Comparison of ENCODE assay signal across 9 cellular contexts in genomic region chr1:114353233-114353632, GRCh38.
DNase-seq lines count a peak whose midpoint lies in the region; ATAC-seq, FAIRE-seq and TF ChIP-seq lines count a peak whose summit lies in the region.
"Had no signal": no experiment of that assay in that cellular context is flagged by ENCODE, and none has a peak within 500 bp of the region (broad histone marks: within the 10 kb centered on the region; RNA-seq: fewer than 3 reads in every experiment).

No MANE protein-coding gene starts in this region.

- no peak for TF ChIP-seq POLR2A in vagina (IDR thresholded peaks at IDR 0.05)

- H3K27me3 ChIP-seq in astrocyte (ENCODE audit: insufficient read depth, low read length) (peaks cover 9% of the 10 kb centered on the region), vagina (no peaks in the 10 kb centered on the region)

- H3K4me1 Mint-ChIP-seq in astrocyte (ENCODE audit: low read depth, unreplicated experiment) (peaks cover 6% of the 10 kb centered on the region), immature natural killer cell (peaks cover 0 to 3% of the 10 kb centered on the region in 2 donors)

- FAIRE-seq in astrocyte (lab: Jason Lieb, UNC) = no peak
- FAIRE-seq in kidney (lab: Jason Lieb, UNC) = no peak
- FAIRE-seq: colon had no signal

- no peak overlapping the region for H3K27ac Mint-ChIP-seq in astrocyte (ENCODE audit: unreplicated experiment)
- H3K27ac Mint-ChIP-seq in immature natural killer cell = no peak overlapping the region

- peak overlapping the region; percentile 16 for H2AFZ ChIP-seq in astrocyte (ENCODE audit: low read depth, low read length)

- H3K27me3 Mint-ChIP-seq in astrocyte (ENCODE audit: low read depth, unreplicated experiment) (peaks cover 17% of the 10 kb centered on the region), immature natural killer cell (ENCODE audit: low read depth in 3 of 3) (peaks cover 0 to 1% (median 0%) of the 10 kb centered on the region in 3 donors)

- H3K4me3 ChIP-seq in astrocyte (ENCODE audit: insufficient read depth, low read depth, low read length) (no peak overlapping the region), kidney (ENCODE audit: low read length in 2 of 2) (no peak overlapping the region), vagina (no peak overlapping the region)

- no peaks in the 10 kb centered on the region for H3K79me2 ChIP-seq in astrocyte (ENCODE audit: insufficient read depth, low read length)

- peak overlapping the region; percentile 35 for H3K4me2 ChIP-seq in astrocyte (ENCODE audit: low read length)

- H3K36me3 ChIP-seq in astrocyte (ENCODE audit: insufficient read depth, low read length) (no peaks in the 10 kb centered on the region), kidney (ENCODE audit: control insufficient read depth in 1 of 2, insufficient read depth in 2 of 2, low read length in 2 of 2) (no peaks in the 10 kb centered on the region), vagina (no peaks in the 10 kb centered on the region)

- no peak overlapping the region for H3K9ac ChIP-seq in astrocyte (ENCODE audit: low read length)
- H3K9ac ChIP-seq in kidney (ENCODE audit: low read length in 2 of 2) = no peak overlapping the region

- H3K4me3 Mint-ChIP-seq in astrocyte (ENCODE audit: unreplicated experiment) = peak overlapping the region; percentile 51
- no peak overlapping the region for H3K4me3 Mint-ChIP-seq in immature natural killer cell

- H3K27ac ChIP-seq in astrocyte (ENCODE audit: low read depth, low read length) (no peak overlapping the region), kidney (ENCODE audit: low read depth in 2 of 2, low read length in 2 of 2) (no peak overlapping the region), vagina (no peak overlapping the region)

- peak; percentile 75 for ATAC-seq in GM18511 (IDR thresholded peaks at IDR 0.05; ENCODE audit: unreplicated experiment)
- ATAC-seq in HG03196 (IDR thresholded peaks at IDR 0.05; ENCODE audit: unreplicated experiment) = no peak

- H3K9me3 Mint-ChIP-seq in astrocyte (ENCODE audit: unreplicated experiment) (peaks cover 1% of the 10 kb centered on the region), immature natural killer cell (no peaks in the 10 kb centered on the region)

- H3K9me3 ChIP-seq in astrocyte (ENCODE audit: insufficient read depth, low read depth, low read length) (no peaks in the 10 kb centered on the region), kidney (ENCODE audit: control insufficient read depth in 1 of 2, low read length in 2 of 2) (no peaks in the 10 kb centered on the region), vagina (no peaks in the 10 kb centered on the region)

- H4K20me1 ChIP-seq in astrocyte (ENCODE audit: insufficient read depth, low read length) = no peaks in the 10 kb centered on the region

- intact Hi-C loops in kidney (cut with DNase I) (no loop called here), vagina (cut with DNase I) (no loop called here)

- H3K36me3 Mint-ChIP-seq in astrocyte (ENCODE audit: low read depth, unreplicated experiment) (no peaks in the 10 kb centered on the region), immature natural killer cell (no peaks in the 10 kb centered on the region)

- peak; percentile 63 for DNase-seq in NCI-H1105 (lab: John Stamatoyannopoulos, UW)
- DNase-seq in astrocyte (ENCODE audit: low read depth) = peak; percentile 90
- peak; percentile 85 for DNase-seq in kidney
- DNase-seq in pons (ENCODE audit: low spot score) = no peak
- DNase-seq in vagina (ENCODE audit: extremely low spot score in 2 of 2) = no peak
- no peak for DNase-seq in immature natural killer cell

- H3K4me1 ChIP-seq in astrocyte (ENCODE audit: insufficient read depth, low read length) (no peaks in the 10 kb centered on the region), kidney (ENCODE audit: control insufficient read depth in 1 of 2, insufficient read depth in 1 of 2, low read depth in 1 of 2, low read length in 2 of 2) (no peaks in the 10 kb centered on the region), vagina (peaks cover 12% of the 10 kb centered on the region)

- TF ChIP-seq CTCF in astrocyte (IDR thresholded peaks at IDR 0.05; ENCODE audit: insufficient read depth, low read depth, low read length) = no peak
- TF ChIP-seq CTCF in kidney (IDR thresholded peaks at IDR 0.05; ENCODE audit: borderline replicate concordance, extremely low read depth, insufficient read depth) = no peak
- TF ChIP-seq CTCF in vagina (IDR thresholded peaks at IDR 0.05) = no peak

Comparison
In these comparisons a context has a peak if more than half of its experiments do, and no peak if none do; other contexts are left out.
1. DNase-seq: peak in NCI-H1105 (single experiment), astrocyte (single experiment) and kidney (single experiment); none in pons (single experiment), vagina (0 of 2) and immature natural killer cell (0 of 3).